In the genomic region with DNA sequence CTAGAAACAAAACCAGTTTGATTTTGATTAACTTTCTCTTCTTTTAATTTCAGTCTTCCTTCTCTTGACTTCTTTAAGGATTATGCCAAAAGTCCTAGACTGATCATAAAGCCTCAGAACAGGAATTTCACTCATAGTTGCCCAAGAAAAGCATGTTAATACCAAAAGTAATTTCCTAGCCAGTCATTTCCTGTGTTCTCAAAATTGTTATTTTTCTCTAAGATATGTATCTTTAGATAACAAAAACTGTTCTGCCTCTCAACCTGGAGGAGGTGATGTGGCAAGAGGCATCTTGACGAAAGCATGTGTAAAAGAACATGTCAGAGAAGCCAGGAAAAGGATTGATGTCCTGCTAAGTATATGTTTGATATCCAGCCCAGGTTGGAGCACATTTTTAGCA, we compare ENCODE assay signal across 2 cellular contexts.
TF ChIP-seq lines count a peak whose summit lies in the region.

No MANE protein-coding gene starts in this region.

TF ChIP-seq in WTC11, 78 proteins besides CTCF, POLR2A, EP300 and RAD21 (continued from another document):
- TF ChIP-seq, protein P1, sequence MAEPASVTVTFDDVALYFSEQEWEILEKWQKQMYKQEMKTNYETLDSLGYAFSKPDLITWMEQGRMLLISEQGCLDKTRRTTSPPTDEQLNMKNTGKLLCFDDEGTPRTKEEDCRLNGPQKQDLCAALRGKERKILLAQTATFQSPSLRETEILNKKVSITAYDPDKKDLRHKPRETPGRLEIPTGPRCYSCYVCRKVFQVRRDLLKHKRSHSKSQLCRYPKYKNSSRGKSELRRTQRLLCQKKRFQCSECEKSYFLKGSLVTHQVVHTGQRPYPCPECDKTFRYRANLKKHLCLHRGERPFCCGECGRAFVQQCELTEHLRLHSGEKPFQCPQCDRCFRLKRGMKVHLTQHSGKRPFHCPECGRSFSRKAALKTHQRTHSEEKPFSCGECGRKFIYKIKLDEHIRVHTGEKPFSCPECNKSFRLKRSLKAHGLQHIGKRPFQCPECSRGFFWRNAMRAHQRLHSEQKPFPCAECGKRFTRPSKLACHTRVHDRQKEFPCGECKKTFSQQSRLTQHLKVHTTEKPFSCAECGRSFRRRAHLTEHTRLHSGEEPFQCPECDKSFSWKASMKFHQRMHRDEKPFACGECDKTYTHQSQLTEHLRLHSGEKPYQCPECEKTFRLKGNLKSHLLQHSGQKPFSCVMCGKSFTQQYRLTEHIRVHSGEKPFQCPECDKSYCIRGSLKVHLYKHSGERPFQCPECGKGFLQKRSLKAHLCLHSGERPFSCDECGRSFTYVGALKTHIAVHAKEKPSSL (CRISPR knock-in tag; conservative IDR thresholded peaks at IDR 0.05) = no peak

TF ChIP-seq in HepG2, 621 proteins besides CTCF, POLR2A, EP300 and RAD21 (continued from another document):
- TF ChIP-seq, protein P2, sequence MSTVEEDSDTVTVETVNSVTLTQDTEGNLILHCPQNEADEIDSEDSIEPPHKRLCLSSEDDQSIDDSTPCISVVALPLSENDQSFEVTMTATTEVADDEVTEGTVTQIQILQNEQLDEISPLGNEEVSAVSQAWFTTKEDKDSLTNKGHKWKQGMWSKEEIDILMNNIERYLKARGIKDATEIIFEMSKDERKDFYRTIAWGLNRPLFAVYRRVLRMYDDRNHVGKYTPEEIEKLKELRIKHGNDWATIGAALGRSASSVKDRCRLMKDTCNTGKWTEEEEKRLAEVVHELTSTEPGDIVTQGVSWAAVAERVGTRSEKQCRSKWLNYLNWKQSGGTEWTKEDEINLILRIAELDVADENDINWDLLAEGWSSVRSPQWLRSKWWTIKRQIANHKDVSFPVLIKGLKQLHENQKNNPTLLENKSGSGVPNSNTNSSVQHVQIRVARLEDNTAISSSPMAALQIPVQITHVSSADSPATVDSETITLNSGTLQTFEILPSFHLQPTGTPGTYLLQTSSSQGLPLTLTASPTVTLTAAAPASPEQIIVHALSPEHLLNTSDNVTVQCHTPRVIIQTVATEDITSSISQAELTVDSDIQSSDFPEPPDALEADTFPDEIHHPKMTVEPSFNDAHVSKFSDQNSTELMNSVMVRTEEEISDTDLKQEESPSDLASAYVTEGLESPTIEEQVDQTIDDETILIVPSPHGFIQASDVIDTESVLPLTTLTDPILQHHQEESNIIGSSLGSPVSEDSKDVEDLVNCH (CRISPR knock-in tag; IDR thresholded peaks at IDR 0.05) = no peak
- TF ChIP-seq HDAC2 (CRISPR knock-in tag; IDR thresholded peaks at IDR 0.05) (no peak), WIZ (CRISPR knock-in tag; IDR thresholded peaks at IDR 0.05) (no peak), ZNF83 (CRISPR knock-in tag; IDR thresholded peaks at IDR 0.05; ENCODE audit: borderline replicate concordance) (no peak), ARNTL (CRISPR knock-in tag; IDR thresholded peaks at IDR 0.05) (no peak), MLLT10 (CRISPR knock-in tag; IDR thresholded peaks at IDR 0.05) (no peak), GATAD1 (CRISPR knock-in tag; IDR thresholded peaks at IDR 0.05) (no peak), ZNF790 (CRISPR knock-in tag; IDR thresholded peaks at IDR 0.05; ENCODE audit: borderline replicate concordance) (no peak), SMC3 (IDR thresholded peaks at IDR 0.05; ENCODE audit: low read length) (no peak), PAWR (CRISPR knock-in tag; IDR thresholded peaks at IDR 0.05; ENCODE audit: borderline replicate concordance) (no peak), HMG20A (CRISPR knock-in tag; IDR thresholded peaks at IDR 0.05; ENCODE audit: borderline replicate concordance) (no peak)
- TF ChIP-seq, protein P3, sequence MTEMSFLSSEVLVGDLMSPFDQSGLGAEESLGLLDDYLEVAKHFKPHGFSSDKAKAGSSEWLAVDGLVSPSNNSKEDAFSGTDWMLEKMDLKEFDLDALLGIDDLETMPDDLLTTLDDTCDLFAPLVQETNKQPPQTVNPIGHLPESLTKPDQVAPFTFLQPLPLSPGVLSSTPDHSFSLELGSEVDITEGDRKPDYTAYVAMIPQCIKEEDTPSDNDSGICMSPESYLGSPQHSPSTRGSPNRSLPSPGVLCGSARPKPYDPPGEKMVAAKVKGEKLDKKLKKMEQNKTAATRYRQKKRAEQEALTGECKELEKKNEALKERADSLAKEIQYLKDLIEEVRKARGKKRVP (CRISPR knock-in tag; IDR thresholded peaks at IDR 0.05) = no peak
- TF ChIP-seq, protein P4, sequence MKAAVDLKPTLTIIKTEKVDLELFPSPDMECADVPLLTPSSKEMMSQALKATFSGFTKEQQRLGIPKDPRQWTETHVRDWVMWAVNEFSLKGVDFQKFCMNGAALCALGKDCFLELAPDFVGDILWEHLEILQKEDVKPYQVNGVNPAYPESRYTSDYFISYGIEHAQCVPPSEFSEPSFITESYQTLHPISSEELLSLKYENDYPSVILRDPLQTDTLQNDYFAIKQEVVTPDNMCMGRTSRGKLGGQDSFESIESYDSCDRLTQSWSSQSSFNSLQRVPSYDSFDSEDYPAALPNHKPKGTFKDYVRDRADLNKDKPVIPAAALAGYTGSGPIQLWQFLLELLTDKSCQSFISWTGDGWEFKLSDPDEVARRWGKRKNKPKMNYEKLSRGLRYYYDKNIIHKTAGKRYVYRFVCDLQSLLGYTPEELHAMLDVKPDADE (CRISPR knock-in tag; IDR thresholded peaks at IDR 0.05) = no peak
- TF ChIP-seq, protein P5, sequence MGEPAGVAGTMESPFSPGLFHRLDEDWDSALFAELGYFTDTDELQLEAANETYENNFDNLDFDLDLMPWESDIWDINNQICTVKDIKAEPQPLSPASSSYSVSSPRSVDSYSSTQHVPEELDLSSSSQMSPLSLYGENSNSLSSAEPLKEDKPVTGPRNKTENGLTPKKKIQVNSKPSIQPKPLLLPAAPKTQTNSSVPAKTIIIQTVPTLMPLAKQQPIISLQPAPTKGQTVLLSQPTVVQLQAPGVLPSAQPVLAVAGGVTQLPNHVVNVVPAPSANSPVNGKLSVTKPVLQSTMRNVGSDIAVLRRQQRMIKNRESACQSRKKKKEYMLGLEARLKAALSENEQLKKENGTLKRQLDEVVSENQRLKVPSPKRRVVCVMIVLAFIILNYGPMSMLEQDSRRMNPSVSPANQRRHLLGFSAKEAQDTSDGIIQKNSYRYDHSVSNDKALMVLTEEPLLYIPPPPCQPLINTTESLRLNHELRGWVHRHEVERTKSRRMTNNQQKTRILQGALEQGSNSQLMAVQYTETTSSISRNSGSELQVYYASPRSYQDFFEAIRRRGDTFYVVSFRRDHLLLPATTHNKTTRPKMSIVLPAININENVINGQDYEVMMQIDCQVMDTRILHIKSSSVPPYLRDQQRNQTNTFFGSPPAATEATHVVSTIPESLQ (CRISPR knock-in tag; conservative IDR thresholded peaks at IDR 0.05) = no peak
TF ChIP-seq in HepG2: peak in this region for 0.
